In the genomic region with DNA sequence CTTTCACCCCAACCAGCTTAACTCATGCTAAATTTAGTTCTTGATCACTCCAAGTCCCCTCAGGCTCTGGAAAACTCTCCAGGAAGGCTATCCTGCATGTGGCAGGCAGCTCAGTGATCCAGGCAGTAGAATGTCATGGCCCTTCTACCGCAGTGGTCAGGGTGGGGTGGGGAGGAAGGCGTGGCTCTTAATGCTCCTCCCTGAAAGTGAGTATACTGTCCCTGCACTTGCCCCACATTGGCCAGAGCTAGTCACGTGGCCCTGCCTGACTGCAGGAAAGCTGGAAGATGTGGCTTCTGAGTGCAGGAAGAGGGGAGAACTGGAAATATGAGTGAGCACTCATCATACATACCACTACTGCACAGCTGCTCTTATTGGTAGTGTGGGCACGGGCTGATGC, we compare ENCODE assay signal across 1 cellular context.
TF ChIP-seq lines count a peak whose summit lies in the region.

No MANE protein-coding gene starts in this region.

TF ChIP-seq in H1, 55 proteins besides CTCF, POLR2A, EP300 and RAD21 (continued from another document):
- no peak for TF ChIP-seq E2F6 (IDR thresholded peaks at IDR 0.05)
- no peak for TF ChIP-seq ATF3 (IDR thresholded peaks at IDR 0.05; ENCODE audit: insufficient read depth, low read depth, low read length)
- no peak for TF ChIP-seq CBX8 (IDR thresholded peaks at IDR 0.05; ENCODE audit: borderline replicate concordance, low read depth, low read length)
- TF ChIP-seq HDAC6 (IDR thresholded peaks at IDR 0.05; ENCODE audit: low read depth, low read length), result no peak
- TF ChIP-seq JUN (IDR thresholded peaks at IDR 0.05; ENCODE audit: low read depth, low read length), result no peak
- TF ChIP-seq KDM4A (IDR thresholded peaks at IDR 0.05; ENCODE audit: low read depth, low read length, severe bottlenecking), result no peak
- TF ChIP-seq SUZ12 (IDR thresholded peaks at IDR 0.05; ENCODE audit: low read length), result no peak
- no peak for TF ChIP-seq TBP (IDR thresholded peaks at IDR 0.05; ENCODE audit: low read depth, low read length)
- no peak for TF ChIP-seq JUND (IDR thresholded peaks at IDR 0.05; ENCODE audit: low read length)
- no peak for TF ChIP-seq RNF2 (IDR thresholded peaks at IDR 0.05; ENCODE audit: borderline replicate concordance, low read depth, low read length, missing control alignments, poor library complexity, severe bottlenecking)
